12 cellular contexts compared by ENCODE assay signal in the genomic region with DNA sequence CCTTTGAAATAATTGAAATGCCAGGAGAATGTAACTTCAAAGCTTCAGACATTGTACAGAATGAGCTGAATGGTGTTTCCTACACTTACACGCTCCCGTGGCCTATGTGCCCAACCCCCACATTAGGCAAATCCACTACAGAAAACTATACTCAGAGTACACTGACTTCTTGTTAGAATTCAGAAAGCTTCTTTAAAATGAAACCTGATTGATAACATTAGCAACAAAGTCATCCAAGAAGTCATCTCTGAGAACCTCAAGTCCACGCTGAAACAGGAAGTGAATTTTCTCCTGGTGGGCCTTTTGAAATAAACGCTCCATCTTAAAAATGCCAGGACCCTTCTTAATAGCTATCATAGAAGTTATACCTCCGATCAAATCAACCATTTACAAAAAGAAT.
A peak's percentile ranks its signal among the peaks of the same experiment; 100 is the strongest.
DNase-seq lines count a peak whose midpoint lies in the region; ATAC-seq, FAIRE-seq and TF ChIP-seq lines count a peak whose summit lies in the region.
"Had no signal": no experiment of that assay in that cellular context is flagged by ENCODE, and none has a peak within 500 bp of the region (broad histone marks: within the 10 kb centered on the region; RNA-seq: fewer than 3 reads in every experiment).

No MANE protein-coding gene starts in this region.

- peaks cover 58% of the 10 kb centered on the region for H3K4me1 Mint-ChIP-seq in activated naive CD8-positive, alpha-beta T cell treated with anti-CD3 and anti-CD28 coated beads, Interleukin-2, amount 50 U/mL, for 24 hours

- TF ChIP-seq CTCF in cardiac muscle cell (IDR thresholded peaks at IDR 0.05; ENCODE audit: low read depth, low read length) (no peak), keratinocyte (optimal IDR thresholded peaks at IDR 0.05 in 1 of 3, IDR thresholded peaks at IDR 0.05 in 1 of 3, conservative IDR thresholded peaks at IDR 0.05 in 1 of 3; ENCODE audit: extremely low read depth in 1 of 3, insufficient read depth in 2 of 3, low read length in 3 of 3) (no peak)

- FAIRE-seq in keratinocyte (lab: Jason Lieb, UNC), result no peak

- DNase-seq in cardiac muscle cell (ENCODE audit: low read depth in 1 of 2, low spot score in 1 of 2) (peak; percentile 18 to 48), Right ventricle myocardium superior (no peak), keratinocyte (ENCODE audit: low read depth, low spot score) (no peak), D341Med (ENCODE audit: low spot score) (no peak), NCI-H2227 treated with DMSO at 0.1 percent for 48 hours (lab: John Stamatoyannopoulos, UW) (no peak), SHP77 treated with DMSO at 0.1 percent for 48 hours (lab: John Stamatoyannopoulos, UW) (no peak)
- DNase-seq in activated naive CD8-positive, alpha-beta T cell treated with anti-CD3 and anti-CD28 coated beads, Interleukin-2, amount 50 U/mL, for 24 hours, result no peak
- DNase-seq: NCI-H1930, upper lobe of left lung had no signal

- no peaks in the 10 kb centered on the region for H3K27me3 Mint-ChIP-seq in activated naive CD8-positive, alpha-beta T cell treated with anti-CD3 and anti-CD28 coated beads, Interleukin-2, amount 50 U/mL, for 24 hours
- H3K27me3 Mint-ChIP-seq: B cell had no signal

- dilution Hi-C loops in keratinocyte (cut with MboI; ENCODE audit: extremely low pct_ligation_motif_present, low sequenced_read_pairs), result no loop called here

- no peaks in the 10 kb centered on the region for H3K36me3 Mint-ChIP-seq in activated naive CD8-positive, alpha-beta T cell treated with anti-CD3 and anti-CD28 coated beads, Interleukin-2, amount 50 U/mL, for 24 hours (ENCODE audit: low read depth)

- H3K36me3 ChIP-seq in cardiac muscle cell (no peaks in the 10 kb centered on the region), keratinocyte (ENCODE audit: control insufficient read depth in 2 of 2, extremely low read depth in 1 of 2, insufficient read depth in 2 of 2, low read length in 2 of 2) (no peaks in the 10 kb centered on the region)
- H3K36me3 ChIP-seq: prostate gland, upper lobe of left lung had no signal

- no peaks in the 10 kb centered on the region for H3K9me1 ChIP-seq in keratinocyte (ENCODE audit: control insufficient read depth, extremely low read depth, insufficient read depth, low read length)

- H3K4me2 ChIP-seq in keratinocyte (ENCODE audit: control insufficient read depth, extremely low read depth, insufficient read depth, low read depth, low read length), result peak overlapping the region; percentile 35

- no peak overlapping the region for H3K4me3 Mint-ChIP-seq in activated naive CD8-positive, alpha-beta T cell treated with anti-CD3 and anti-CD28 coated beads, Interleukin-2, amount 50 U/mL, for 24 hours
- H3K4me3 Mint-ChIP-seq: B cell had no signal

- no peaks in the 10 kb centered on the region for H3K9me3 Mint-ChIP-seq in activated naive CD8-positive, alpha-beta T cell treated with anti-CD3 and anti-CD28 coated beads, Interleukin-2, amount 50 U/mL, for 24 hours

- H3K27me3 ChIP-seq in cardiac muscle cell (no peaks in the 10 kb centered on the region), keratinocyte (ENCODE audit: control insufficient read depth, extremely low read depth, insufficient read depth, low read length) (no peaks in the 10 kb centered on the region)
- H3K27me3 ChIP-seq: upper lobe of left lung had no signal

- no peak overlapping the region for H3K4me3 ChIP-seq in cardiac muscle cell
- peak overlapping the region in 1 of 3 experiments; percentile 39 for H3K4me3 ChIP-seq in keratinocyte (ENCODE audit: control insufficient read depth in 2 of 3, extremely low read depth in 1 of 3, insufficient read depth in 2 of 3, low read depth in 1 of 3, low read length in 3 of 3)
- H3K4me3 ChIP-seq: prostate gland, upper lobe of left lung had no signal

- ATAC-seq in Right ventricle myocardium superior (ENCODE audit: poor library complexity), result no peak
- ATAC-seq in activated naive CD8-positive, alpha-beta T cell treated with anti-CD3 and anti-CD28 coated beads, Interleukin-2, amount 50 U/mL, for 24 hours, result no peak

- H3K4me1 ChIP-seq in cardiac muscle cell (ENCODE audit: low read depth), result peaks cover 86% of the 10 kb centered on the region
- H3K4me1 ChIP-seq in keratinocyte (ENCODE audit: control insufficient read depth, extremely low read depth, insufficient read depth, low read length), result peaks cover 43% of the 10 kb centered on the region
- H3K4me1 ChIP-seq: prostate gland, upper lobe of left lung had no signal

- H3K27ac ChIP-seq in cardiac muscle cell (peak overlapping the region; percentile 89), keratinocyte (ENCODE audit: control insufficient read depth, insufficient read depth, low read length) (peak overlapping the region; percentile 56), temporal lobe (ENCODE audit: low read depth, low read length) (peak overlapping the region; percentile 37)
- H3K27ac ChIP-seq: prostate gland, upper lobe of left lung had no signal

- H3K9me3 ChIP-seq in cardiac muscle cell (ENCODE audit: low read depth), result no peaks in the 10 kb centered on the region
- no peaks in the 10 kb centered on the region for H3K9me3 ChIP-seq in keratinocyte (ENCODE audit: control insufficient read depth, low read depth, low read length)
- H3K9me3 ChIP-seq: prostate gland, upper lobe of left lung had no signal

- peaks cover 73% of the 10 kb centered on the region for H3K79me2 ChIP-seq in keratinocyte (ENCODE audit: control insufficient read depth, insufficient read depth, low read length)

- no peak overlapping the region for H3K9ac ChIP-seq in keratinocyte (ENCODE audit: control insufficient read depth, extremely low read depth, insufficient read depth, low read length)

- H4K20me1 ChIP-seq in keratinocyte (ENCODE audit: control insufficient read depth, extremely low read depth, insufficient read depth, low read length), result no peaks in the 10 kb centered on the region

- intact Hi-C loops in Right ventricle myocardium superior (cut with DNase I), result no loop called here

- no peak overlapping the region for H2AFZ ChIP-seq in keratinocyte (ENCODE audit: control insufficient read depth, low read length)

- peak overlapping the region; percentile 88 for H3K27ac Mint-ChIP-seq in activated naive CD8-positive, alpha-beta T cell treated with anti-CD3 and anti-CD28 coated beads, Interleukin-2, amount 50 U/mL, for 24 hours
- H3K27ac Mint-ChIP-seq: B cell had no signal

Comparison
In these comparisons a context has a peak if more than half of its experiments do, and no peak if none do; other contexts are left out.
1. DNase-seq: peak in cardiac muscle cell (2 of 2); none in Right ventricle myocardium superior (single experiment), activated naive CD8-positive, alpha-beta T cell treated with anti-CD3 and anti-CD28 coated beads, Interleukin-2, amount 50 U/mL, for 24 hours (single experiment), keratinocyte (single experiment), D341Med (single experiment), NCI-H2227 treated with DMSO at 0.1 percent for 48 hours (single experiment) and SHP77 treated with DMSO at 0.1 percent for 48 hours (single experiment).
2. H3K27ac ChIP-seq: peak in every context shown above with its lines; median percentile 89 in cardiac muscle cell; 56 in keratinocyte; 37 in temporal lobe.